ENCODE assay signal across 27 cellular contexts in the genomic region with DNA sequence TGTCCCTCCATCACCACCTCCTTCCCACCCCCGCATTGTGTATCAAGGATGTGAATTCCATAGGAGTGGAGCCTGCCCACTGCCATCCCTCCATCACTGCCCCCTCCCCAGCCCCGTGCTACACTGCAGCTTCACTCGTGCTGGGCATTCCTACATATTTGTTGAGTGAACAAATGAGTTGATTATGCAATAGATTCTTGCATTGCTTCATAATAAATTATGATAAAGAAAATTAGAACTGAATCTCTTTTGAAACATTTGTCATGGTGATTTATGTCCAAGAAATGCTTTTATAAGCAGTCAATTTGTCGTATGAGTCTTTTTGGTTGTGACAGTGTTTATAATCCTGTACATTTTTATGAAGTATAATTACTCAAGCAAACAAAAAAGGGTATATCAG.
"Had no signal": no experiment of that assay in that cellular context is flagged by ENCODE, and none has a peak within 500 bp of the region (broad histone marks: within the 10 kb centered on the region; RNA-seq: fewer than 3 reads in every experiment).

No MANE protein-coding gene starts in this region.

- H3K9me3 ChIP-seq: esophagus squamous epithelium, gastrocnemius medialis, heart right ventricle, left lung, lower lobe of right lung had no signal

- H3K79me2 ChIP-seq: hepatocyte had no signal

- H3K4me1 ChIP-seq: esophagus squamous epithelium, gastrocnemius medialis, heart right ventricle, left lung, lower lobe of right lung had no signal

- FAIRE-seq: colon, endothelial cell of umbilical vein, islet of Langerhans, keratinocyte had no signal

- H3K4me3 ChIP-seq: coronary artery, dorsolateral prefrontal cortex, esophagus squamous epithelium, gastrocnemius medialis, heart right ventricle, hepatocyte, left lung, lower lobe of right lung, mucosa of descending colon had no signal

- H3K36me3 ChIP-seq: esophagus squamous epithelium, gastrocnemius medialis, heart right ventricle, left lung, lower lobe of right lung had no signal

- ATAC-seq: esophagus mucosa, gastrocnemius medialis, heart right ventricle, left cardiac atrium, left lung, left ventricle myocardium superior, lower lobe of right lung, mucosa of descending colon had no signal

- H3K27me3 ChIP-seq: esophagus squamous epithelium, gastrocnemius medialis, hepatocyte, left lung had no signal

- H3K4me2 ChIP-seq: hepatocyte had no signal

- H3K27ac ChIP-seq: coronary artery, dorsolateral prefrontal cortex, epithelial cell of prostate, esophagus squamous epithelium, gastrocnemius medialis, heart right ventricle, hepatocyte, left lung, lower lobe of right lung had no signal

- H2AFZ ChIP-seq: hepatocyte had no signal

- DNase-seq: dermis blood vessel endothelial cell; dorsolateral prefrontal cortex; effector CD4-positive, alpha-beta T cell; effector memory CD4-positive, alpha-beta T cell; erythroblast; esophagus squamous epithelium; foreskin fibroblast; foreskin melanocyte; gastrocnemius medialis; glutamatergic neuron; head of caudate nucleus; heart right ventricle; left cardiac atrium; left lung; left ventricle myocardium superior; lower lobe of right lung; mesenchymal stem cell; mucosa of descending colon; naive B cell had no signal
